ENCODE assay signal across 8 cellular contexts in genomic region chr15:66842710-66843441, GRCh38.
A peak's percentile ranks its signal among the peaks of the same experiment; 100 is the strongest.
DNase-seq lines count a peak whose midpoint lies in the region; ATAC-seq and TF ChIP-seq lines count a peak whose summit lies in the region.

No MANE protein-coding gene starts in this region.

- H3K4me3 ChIP-seq in mesodermal cell (ENCODE audit: extremely low read depth, insufficient read depth, low read length, poor library complexity, severe bottlenecking) (peak overlapping the region; percentile 33), upper lobe of left lung (peak overlapping the region in 3 of 4 donors; percentile 45 to 56 (median 50))

- no peaks in the 10 kb centered on the region for H3K36me3 Mint-ChIP-seq in activated T-cell treated with anti-CD3 and anti-CD28 coated beads, Interleukin-2, amount 50 U/mL, for 72 hours (ENCODE audit: insufficient read depth in 2 of 2)

- peaks cover 55% of the 10 kb centered on the region for H3K27me3 Mint-ChIP-seq in activated T-cell treated with anti-CD3 and anti-CD28 coated beads, Interleukin-2, amount 50 U/mL, for 72 hours (ENCODE audit: low read depth)

- TF ChIP-seq CTCF in upper lobe of left lung (IDR thresholded peaks at IDR 0.05) = no peak

- H3K4me1 Mint-ChIP-seq in activated T-cell treated with anti-CD3 and anti-CD28 coated beads, Interleukin-2, amount 50 U/mL, for 72 hours (ENCODE audit: low read depth) = no peaks in the 10 kb centered on the region

- H3K9me3 ChIP-seq in mesodermal cell (ENCODE audit: control insufficient read depth, low read length) = no peaks in the 10 kb centered on the region
- H3K9me3 ChIP-seq in upper lobe of left lung = no peaks in the 10 kb centered on the region

- no peak for TF ChIP-seq EP300 in upper lobe of left lung (IDR thresholded peaks at IDR 0.05)

- peak; percentile 39 to 60 for ATAC-seq in activated T-cell treated with anti-CD3 and anti-CD28 coated beads, Interleukin-2, amount 50 U/mL, for 72 hours (replicated peaks in 1 of 2)
- ATAC-seq in upper lobe of left lung (ENCODE audit: low FRiP score in 2 of 2) (peak; percentile 58 to 77), GM18498 (IDR thresholded peaks at IDR 0.05; ENCODE audit: unreplicated experiment) (no peak)

- 1 to 3% methylated on average over 41 to 47 of the region's 58 CpGs for WGBS in mesodermal cell (ENCODE audit: insufficient coverage in 2 of 2), 2 experiments
- WGBS in upper lobe of left lung, 2 donors = 10 to 16% methylated on average over 14 of the region's 58 CpGs

- no peaks in the 10 kb centered on the region for H3K27me3 ChIP-seq in upper lobe of left lung

- peak overlapping the region; percentile 94 for H3K27ac ChIP-seq in mesodermal cell (ENCODE audit: low read depth, low read length, severe bottlenecking)
- H3K27ac ChIP-seq in upper lobe of left lung = peak overlapping the region; percentile 92 to 96 (median 95)

- no peaks in the 10 kb centered on the region for H3K9me3 Mint-ChIP-seq in activated T-cell treated with anti-CD3 and anti-CD28 coated beads, Interleukin-2, amount 50 U/mL, for 72 hours

- TF ChIP-seq POLR2A in erythroblast (IDR thresholded peaks at IDR 0.05; ENCODE audit: low read length) = no peak
- peak in 2 of 4 donors; percentile 21 to 48 for TF ChIP-seq POLR2A in upper lobe of left lung (IDR thresholded peaks at IDR 0.05)

- no peak overlapping the region for H3K27ac Mint-ChIP-seq in activated T-cell treated with anti-CD3 and anti-CD28 coated beads, Interleukin-2, amount 50 U/mL, for 72 hours

- H3K4me1 ChIP-seq in mesodermal cell (ENCODE audit: control insufficient read depth, insufficient read depth, low read length, poor library complexity, severe bottlenecking) (peaks cover 44% of the 10 kb centered on the region), upper lobe of left lung (peaks cover 30 to 47% (median 36%) of the 10 kb centered on the region in 4 donors)

- H3K36me3 ChIP-seq in mesodermal cell (ENCODE audit: control insufficient read depth, insufficient read depth, low read length) (peaks cover 15% of the 10 kb centered on the region), upper lobe of left lung (no peaks in the 10 kb centered on the region)

- peak in 1 of 2 donors; percentile 6 for DNase-seq in activated T-cell treated with anti-CD3 and anti-CD28 coated beads, Interleukin-2, amount 50 U/mL, for 72 hours
- DNase-seq in activated T-cell treated with anti-CD3 and anti-CD28 coated beads for 4 hours (no peak), RPMI7951 (ENCODE audit: low read depth) (peak; percentile 73), erythroblast (lab: John Stamatoyannopoulos, UW) (peak; percentile 61 to 72), upper lobe of left lung (peak; percentile 86 to 95), NCI-H446 (lab: John Stamatoyannopoulos, UW) (no peak)

- H3K4me3 Mint-ChIP-seq in activated T-cell treated with anti-CD3 and anti-CD28 coated beads, Interleukin-2, amount 50 U/mL, for 72 hours = peak overlapping the region in 1 of 2 donors; percentile 39

Comparison
In these comparisons a context has a peak if more than half of its experiments do, and no peak if none do; other contexts are left out.
1. DNase-seq: peak in RPMI7951 (single experiment), erythroblast (2 of 2) and upper lobe of left lung (2 of 2); none in activated T-cell treated with anti-CD3 and anti-CD28 coated beads for 4 hours (single experiment) and NCI-H446 (0 of 2).